Comparison of ENCODE assay signal across 1 cellular context in genomic region chr1:202189012-202189790, GRCh38.
TF ChIP-seq lines count a peak whose summit lies in the region.

No MANE protein-coding gene starts in this region.

TF ChIP-seq in K562, 482 proteins besides CTCF, POLR2A, EP300 and RAD21 (continued from another document):
- TF ChIP-seq E2F4 (CRISPR knock-in tag; IDR thresholded peaks at IDR 0.05; ENCODE audit: low read depth) (no peak), RB1 (IDR thresholded peaks at IDR 0.05; ENCODE audit: low read depth) (peak; percentile 44; the same call in 1 of the 2 replicates), ZBTB7A (IDR thresholded peaks at IDR 0.05; ENCODE audit: borderline replicate concordance, control insufficient read depth, low read depth, low read length) (peak; percentile 59; the same call in 1 of the 2 replicates), ZNF592 (IDR thresholded peaks at IDR 0.05) (no peak), CTCFL (IDR thresholded peaks at IDR 0.05; ENCODE audit: borderline replicate concordance, insufficient read depth, low read depth, low read length, poor library complexity, severe bottlenecking) (peak; percentile 59), SREBF1 (IDR thresholded peaks at IDR 0.05; ENCODE audit: borderline replicate concordance, low read depth, low read length) (no peak), SMAD4 (CRISPR knock-in tag; conservative IDR thresholded peaks at IDR 0.05) (no peak), TEAD4 (IDR thresholded peaks at IDR 0.05; ENCODE audit: low read length) (0 out of 2 replicates have a peak, but pooled peaks have one; percentile 24), TEAD4 (CRISPR knock-in tag; IDR thresholded peaks at IDR 0.05; ENCODE audit: borderline replicate concordance) (no peak), HIVEP1 (CRISPR knock-in tag; IDR thresholded peaks at IDR 0.05) (no peak), RFX5 (IDR thresholded peaks at IDR 0.05; ENCODE audit: low read depth, low read length) (no peak), STAG1 (CRISPR knock-in tag; IDR thresholded peaks at IDR 0.05; ENCODE audit: borderline replicate concordance) (peak; percentile 41; the same call in 1 of the 2 replicates), COPS2 (conservative IDR thresholded peaks at IDR 0.05) (no peak), POLR2G (IDR thresholded peaks at IDR 0.05; ENCODE audit: low read depth, low read length) (peak; percentile 44; the same call in 1 of the 2 replicates), ZNF740 (CRISPR knock-in tag; IDR thresholded peaks at IDR 0.05) (no peak), ZNF740 (tag; IDR thresholded peaks at IDR 0.05) (no peak), TFAP4 (CRISPR knock-in tag; IDR thresholded peaks at IDR 0.05; ENCODE audit: borderline replicate concordance) (peak; percentile 59; the same call in 1 of the 2 replicates), ZBTB34 (CRISPR knock-in tag; IDR thresholded peaks at IDR 0.05) (no peak), SAP30 (IDR thresholded peaks at IDR 0.05; ENCODE audit: borderline replicate concordance, insufficient read depth, low read depth, low read length, poor library complexity, severe bottlenecking) (no peak), HES1 (IDR thresholded peaks at IDR 0.05; ENCODE audit: low read depth) (no peak), ZBTB17 (CRISPR knock-in tag; IDR thresholded peaks at IDR 0.05) (peak; percentile 52; the same call in 1 of the 2 replicates), TRIM24 (IDR thresholded peaks at IDR 0.05) (no peak), ZNF561 (CRISPR knock-in tag; conservative IDR thresholded peaks at IDR 0.05) (no peak), ZNF57 (CRISPR knock-in tag; IDR thresholded peaks at IDR 0.05) (no peak)
